13 cellular contexts compared by ENCODE assay signal in the genomic region with DNA sequence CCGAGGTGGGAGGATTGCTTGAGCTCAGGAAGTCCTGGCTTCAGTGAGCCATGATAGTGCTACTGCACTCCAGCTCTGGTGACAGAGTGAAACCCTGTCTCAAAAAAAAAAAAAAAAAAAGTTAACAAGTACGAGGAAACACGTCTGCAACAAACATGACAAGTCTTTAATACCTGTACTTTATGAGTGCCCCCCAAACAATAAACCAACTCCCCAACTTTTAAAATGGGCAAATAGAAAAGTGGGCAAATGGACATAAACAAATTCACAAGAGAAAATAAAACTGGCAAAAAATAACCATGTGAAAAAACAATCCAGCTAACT. TPM values are rescaled to one million over a fixed set of nuclear protein-coding genes. Genes with fewer than 3 reads are reported as not detected.
DNase-seq lines count a peak whose midpoint lies in the region; ATAC-seq lines count a peak whose summit lies in the region.
"Had no signal": no experiment of that assay in that cellular context is flagged by ENCODE, and none has a peak within 500 bp of the region (broad histone marks: within the 10 kb centered on the region; RNA-seq: fewer than 3 reads in every experiment).

No MANE protein-coding gene starts in this region.

- no peaks in the 10 kb centered on the region for H3K27me3 Mint-ChIP-seq in T-cell
- H3K27me3 Mint-ChIP-seq in memory B cell, result no peaks in the 10 kb centered on the region

- ATAC-seq in T-cell (replicated peaks in 1 of 4), result no peak
- no peak for ATAC-seq in memory B cell (ENCODE audit: low read depth)
- ATAC-seq in HG02840 (IDR thresholded peaks at IDR 0.05; ENCODE audit: low FRiP score, unreplicated experiment), result no peak

- H3K27me3 ChIP-seq in BLaER1, result no peaks in the 10 kb centered on the region

- no peak overlapping the region for H3K9ac ChIP-seq in BLaER1

- H3K9me3 ChIP-seq in BLaER1, result no peaks in the 10 kb centered on the region
- H3K9me3 ChIP-seq: thoracic aorta had no signal

- H3K4me1 Mint-ChIP-seq in T-cell, result peaks cover 46 to 54% (median 50%) of the 10 kb centered on the region in 3 donors
- peaks cover 34% of the 10 kb centered on the region for H3K4me1 Mint-ChIP-seq in memory B cell

- peak overlapping the region in 2 of 3 donors; percentile 13 to 92 for H3K4me3 Mint-ChIP-seq in T-cell
- H3K4me3 Mint-ChIP-seq in memory B cell, result peak overlapping the region; percentile 17

- H3K36me3 Mint-ChIP-seq in T-cell (peaks cover 5% of the 10 kb centered on the region), memory B cell (no peaks in the 10 kb centered on the region)

- peak overlapping the region; percentile 52 to 66 for H3K27ac Mint-ChIP-seq in T-cell
- peak overlapping the region; percentile 100 for H3K27ac Mint-ChIP-seq in memory B cell

- no peak overlapping the region for H3K4me3 ChIP-seq in BLaER1

- peak overlapping the region; percentile 100; the same call in 1 of the 2 replicates for H3K27ac ChIP-seq in BLaER1
- H3K27ac ChIP-seq: epithelial cell of prostate, GM23248 had no signal

- H3K4me1 ChIP-seq in BLaER1, result peaks cover 79% of the 10 kb centered on the region

- H3K36me3 ChIP-seq in BLaER1, result peaks cover 22% of the 10 kb centered on the region

- H4K20me1 ChIP-seq in BLaER1, result peaks cover 27% of the 10 kb centered on the region

- POLR2A ChIA-PET in T-cell (lab: Charles Lee), result interaction anchor here in 1 of 2 donors (0.6 to 1.0 kb wide), 3 partner anchors 11 to 637 kb away, joined by 3 to 4 read pairs (median 3); no protein-coding TSS in a partner anchor

- CTCF ChIA-PET in T-cell (lab: Charles Lee), result interaction anchor here in 1 of 2 donors (0.7 to 1.8 kb wide), 3 partner anchors 9 to 1129 kb away, joined by 5 to 7 read pairs (median 6); no protein-coding TSS in a partner anchor

- H3K4me2 ChIP-seq in BLaER1, result peak overlapping the region; percentile 100

- H3K9me3 Mint-ChIP-seq in T-cell (no peaks in the 10 kb centered on the region), memory B cell (no peaks in the 10 kb centered on the region)

- DNase-seq in GF-D8 (lab: John Stamatoyannopoulos, UW), result peak; percentile 52
- no peak for DNase-seq in T-cell
- DNase-seq in memory B cell (ENCODE audit: low spot score in 2 of 2), result no peak
- no peak for DNase-seq in glomerular visceral epithelial cell (ENCODE audit: extremely low spot score)
- no peak for DNase-seq in activated gamma-delta T cell treated with Interleukin-2 at 50 U/mL for 16 hours
- DNase-seq in SW 1271 (lab: John Stamatoyannopoulos, UW), result no peak
- DNase-seq: GM23248, MV-4-11 had no signal

RNA-seq across cellular contexts. Expression of a gene that starts 1.5 kb away (rescaled TPM):
- 100 to 1,000 TPM in 3 of 5 donors, 10 to 100 TPM in 2; 64.0 to 110 (median 101) TPM for total RNA-seq in T-cell

RNA-seq across cellular contexts. Expression of a gene that starts 12.0 kb away (rescaled TPM):
- 1 to 10 TPM; 1.9 to 8.6 (median 6.3) TPM for total RNA-seq in T-cell

RNA-seq across cellular contexts. Expression of a gene that starts 25.7 kb away (rescaled TPM):
- 1 to 10 TPM in 3 of 5 donors, not detected in 2; 2.7 to 3.2 (median 2.7) TPM for total RNA-seq in T-cell
- total RNA-seq: GM23248 had no signal

RNA-seq across cellular contexts. Expression of a gene that starts 43.8 kb away (rescaled TPM):
- total RNA-seq in T-cell, result 10 to 100 TPM in 4 of 5 donors, 1 to 10 TPM in 1; 9.2 to 14.6 (median 12.4) TPM
- total RNA-seq: GM23248 had no signal

RNA-seq across cellular contexts. Expression of a gene that starts 44.0 kb away (rescaled TPM):
- total RNA-seq in T-cell, result 10 to 100 TPM in 4 of 5 donors, 1 to 10 TPM in 1; 8.8 to 21.4 (median 16.6) TPM
- total RNA-seq: GM23248, myocyte had no signal
